ENCODE assay signal across 19 cellular contexts in genomic region chr1:244989813-244990212, GRCh38.
DNase-seq lines count a peak whose midpoint lies in the region; ATAC-seq and TF ChIP-seq lines count a peak whose summit lies in the region.
"Had no signal": no experiment of that assay in that cellular context is flagged by ENCODE, and none has a peak within 500 bp of the region (broad histone marks: within the 10 kb centered on the region; RNA-seq: fewer than 3 reads in every experiment).

No MANE protein-coding gene starts in this region.

- no peak overlapping the region for H2AFZ ChIP-seq in mesenchymal stem cell (ENCODE audit: low read depth, low read length)

- H3K23ac ChIP-seq in mesenchymal stem cell (ENCODE audit: low read length in 2 of 2), result no peak overlapping the region

- no peak overlapping the region for H4K8ac ChIP-seq in mesenchymal stem cell (ENCODE audit: low read length)

- no peak overlapping the region for H3K4ac ChIP-seq in mesenchymal stem cell (ENCODE audit: low read depth in 1 of 2, low read length in 2 of 2)

- no peak overlapping the region for H2BK120ac ChIP-seq in mesenchymal stem cell (ENCODE audit: low read depth, low read length)

- WGBS in mesenchymal stem cell, result 71% methylated on average over 4 of the region's 7 CpGs

- no peak overlapping the region for H3K27ac ChIP-seq in mesenchymal stem cell (ENCODE audit: low read length, poor library complexity, severe bottlenecking)
- no peak overlapping the region for H3K27ac ChIP-seq in uterus
- H3K27ac ChIP-seq: ascending aorta, BLaER1, ovary, SJSA1, suprapubic skin had no signal

- H4K91ac ChIP-seq in mesenchymal stem cell (ENCODE audit: low read length), result no peak overlapping the region

- no peak overlapping the region for H2AK5ac ChIP-seq in mesenchymal stem cell (ENCODE audit: low read length, severe bottlenecking)

- no peak overlapping the region for H2BK12ac ChIP-seq in mesenchymal stem cell (ENCODE audit: low read length in 2 of 2)

- H3K4me3 ChIP-seq in epithelial cell of esophagus (ENCODE audit: low read length), result no peak overlapping the region
- H3K4me3 ChIP-seq in mesenchymal stem cell (ENCODE audit: insufficient read depth in 1 of 2, low read depth in 1 of 2, low read length in 2 of 2), result no peak overlapping the region
- H3K4me3 ChIP-seq in uterus, result no peak overlapping the region
- H3K4me3 ChIP-seq: ascending aorta, BLaER1, ovary, SJSA1, suprapubic skin had no signal

- no peak overlapping the region for H3K18ac ChIP-seq in mesenchymal stem cell (ENCODE audit: low read depth in 1 of 2, low read length in 2 of 2)

- peaks cover 15% of the 10 kb centered on the region for H3K79me1 ChIP-seq in mesenchymal stem cell (replicated peaks; ENCODE audit: low read length, poor library complexity, severe bottlenecking)

- H3K36me3 ChIP-seq in mesenchymal stem cell (ENCODE audit: control insufficient read depth in 1 of 2, insufficient read depth in 2 of 2, low read depth in 1 of 2, low read length in 2 of 2) (no peaks in the 10 kb centered on the region), uterus (no peaks in the 10 kb centered on the region)
- H3K36me3 ChIP-seq: ascending aorta, ovary, SJSA1, suprapubic skin had no signal

- H3K14ac ChIP-seq in mesenchymal stem cell (ENCODE audit: low read length in 2 of 2), result no peak overlapping the region

- H3K27me3 ChIP-seq in mesenchymal stem cell (ENCODE audit: control insufficient read depth in 1 of 2, insufficient read depth in 1 of 2, low read length in 2 of 2), result no peaks in the 10 kb centered on the region
- H3K27me3 ChIP-seq in uterus, result no peaks in the 10 kb centered on the region
- H3K27me3 ChIP-seq: ascending aorta, BLaER1, ovary, SJSA1, suprapubic skin had no signal

- no peak for ATAC-seq in HG03439 (IDR thresholded peaks at IDR 0.05; ENCODE audit: unreplicated experiment)
- ATAC-seq: activated CD4-positive, alpha-beta T cell treated with anti-CD3 and anti-CD28 coated beads for 36 hours had no signal

- intact Hi-C loops in uterus (cut with DNase I; ENCODE audit: low total_unique reads), result no loop called here

- TF ChIP-seq CTCF in epithelial cell of esophagus (IDR thresholded peaks at IDR 0.05; ENCODE audit: insufficient read depth, low read depth, low read length, missing control alignments), result no peak
- TF ChIP-seq CTCF in uterus (IDR thresholded peaks at IDR 0.05), result no peak

- no peak overlapping the region for H2BK15ac ChIP-seq in mesenchymal stem cell (ENCODE audit: low read depth, poor library complexity, severe bottlenecking)

- H2BK5ac ChIP-seq in mesenchymal stem cell (ENCODE audit: low read depth, low read length, poor library complexity, severe bottlenecking), result no peak overlapping the region

- no peak overlapping the region for H3K9ac ChIP-seq in mesenchymal stem cell (ENCODE audit: low read length)
- H3K9ac ChIP-seq: BLaER1 had no signal

- DNase-seq in GM03348 (ENCODE audit: low spot score) (peak; percentile 21), RPMI7951 (ENCODE audit: low read depth) (peak; percentile 45), epithelial cell of esophagus (ENCODE audit: low read depth) (peak; percentile 72), mesenchymal stem cell (peak; percentile 53), activated gamma-delta T cell (lab: John Stamatoyannopoulos, UW) (no peak), uterus (no peak)
- DNase-seq in activated CD4-positive, CD25-positive, alpha-beta regulatory T cell (lab: John Stamatoyannopoulos, UW), result no peak
- DNase-seq: activated CD4-positive, alpha-beta T cell treated with anti-CD3 and anti-CD28 coated beads for 36 hours; activated CD8-positive, alpha-beta memory T cell treated with anti-CD3 and anti-CD28 coated beads, Interleukin-2, amount 50 U/mL, for 4 hours; NCI-H187; ovary; stimulated activated CD4-positive, alpha-beta T cell treated with anti-CD3 and anti-CD28 coated beads, Interleukin-4, amount 100 ng/mL, for 1 hour; stimulated activated CD8-positive, alpha-beta memory T cell treated with anti-CD3 and anti-CD28 coated beads, Interleukin-4, amount 100 ng/mL, for 48 hours; T1000 had no signal

- peaks cover 8% of the 10 kb centered on the region for H3K9me3 ChIP-seq in mesenchymal stem cell (ENCODE audit: control insufficient read depth, low read length)
- H3K9me3 ChIP-seq in uterus, result no peaks in the 10 kb centered on the region
- H3K9me3 ChIP-seq: ascending aorta, ovary, SJSA1, suprapubic skin had no signal

- no peak overlapping the region for H3K4me2 ChIP-seq in mesenchymal stem cell (ENCODE audit: low read length, poor library complexity, severe bottlenecking)
- H3K4me2 ChIP-seq: BLaER1 had no signal

- no peak for TF ChIP-seq POLR2A in uterus (IDR thresholded peaks at IDR 0.05)

- H3K4me1 ChIP-seq in mesenchymal stem cell (ENCODE audit: control insufficient read depth, insufficient read depth, low read depth, low read length) (peaks cover 2% of the 10 kb centered on the region), uterus (no peaks in the 10 kb centered on the region)
- H3K4me1 ChIP-seq: ascending aorta, suprapubic skin had no signal

Comparison
In these comparisons a context has a peak if more than half of its experiments do, and no peak if none do; other contexts are left out.
1. DNase-seq: peak in GM03348 (single experiment), RPMI7951 (single experiment), epithelial cell of esophagus (single experiment) and mesenchymal stem cell (single experiment); none in activated gamma-delta T cell (single experiment), uterus (0 of 2) and activated CD4-positive, CD25-positive, alpha-beta regulatory T cell (0 of 4).